In genomic region chr12:76864791-76865400, GRCh38 we compare ENCODE assay signal across 10 cellular contexts. TPM values are rescaled to one million over a fixed set of nuclear protein-coding genes. Genes with fewer than 3 reads are reported as not detected.
A peak's percentile ranks its signal among the peaks of the same experiment; 100 is the strongest.
DNase-seq lines count a peak whose midpoint lies in the region; ATAC-seq, FAIRE-seq and TF ChIP-seq lines count a peak whose summit lies in the region.
"Had no signal": no experiment of that assay in that cellular context is flagged by ENCODE, and none has a peak within 500 bp of the region (broad histone marks: within the 10 kb centered on the region; RNA-seq: fewer than 3 reads in every experiment).

No MANE protein-coding gene starts in this region.

- no peaks in the 10 kb centered on the region for H3K27me3 Mint-ChIP-seq in chondrocyte (ENCODE audit: low read depth)
- peaks cover 11% of the 10 kb centered on the region for H3K27me3 Mint-ChIP-seq in activated CD4-positive, alpha-beta T cell treated with anti-CD3 and anti-CD28 coated beads for 36 hours
- H3K27me3 Mint-ChIP-seq: dendritic cell treated with granulocyte-macrophage colony-stimulating factor and Interleukin-4, amounts not matched to agents 40 ng/mL and 50 ng/mL, for 4 days had no signal

- DNase-seq in chondrocyte (ENCODE audit: low spot score) (no peak), NCI-H1694 (lab: John Stamatoyannopoulos, UW) (no peak), NCI-H1436 treated with DMSO at 0.1 percent for 48 hours (lab: John Stamatoyannopoulos, UW) (no peak), urothelium cell line (ENCODE audit: low spot score) (no peak)
- no peak for DNase-seq in activated CD4-positive, alpha-beta T cell treated with anti-CD3 and anti-CD28 coated beads for 36 hours

- CTCF ChIA-PET in activated CD4-positive, alpha-beta T cell treated with anti-CD3 and anti-CD28 coated beads for 36 hours (lab: Charles Lee), result interaction anchor here (1.1 kb wide), 1 partner anchor 26 kb away, joined by 3 read pairs; no protein-coding TSS in a partner anchor

- H3K4me1 Mint-ChIP-seq in chondrocyte (ENCODE audit: low read depth), result peaks cover 78% of the 10 kb centered on the region
- no peaks in the 10 kb centered on the region for H3K4me1 Mint-ChIP-seq in activated CD4-positive, alpha-beta T cell treated with anti-CD3 and anti-CD28 coated beads for 36 hours
- H3K4me1 Mint-ChIP-seq: stimulated activated effector memory CD8-positive, alpha-beta T cell treated with anti-CD3 and anti-CD28 coated beads, Interleukin-12 subunit alpha, Interleukin-12 subunit beta, amount 100 ng/mL, for 72 hours had no signal

- POLR2A ChIA-PET in activated CD4-positive, alpha-beta T cell treated with anti-CD3 and anti-CD28 coated beads for 36 hours (lab: Charles Lee), result no interaction called here

- intact Hi-C loops in activated CD4-positive, alpha-beta T cell treated with anti-CD3 and anti-CD28 coated beads for 36 hours (cut with DNase I, micrococcal nuclease), result no loop called here

- H3K9me3 Mint-ChIP-seq in chondrocyte (ENCODE audit: low read depth), result no peaks in the 10 kb centered on the region
- no peaks in the 10 kb centered on the region for H3K9me3 Mint-ChIP-seq in activated CD4-positive, alpha-beta T cell treated with anti-CD3 and anti-CD28 coated beads for 36 hours (ENCODE audit: low read depth)
- H3K9me3 Mint-ChIP-seq: dendritic cell treated with granulocyte-macrophage colony-stimulating factor and Interleukin-4, amounts not matched to agents 40 ng/mL and 50 ng/mL, for 4 days; stimulated activated effector memory CD8-positive, alpha-beta T cell treated with anti-CD3 and anti-CD28 coated beads, Interleukin-12 subunit alpha, Interleukin-12 subunit beta, amount 100 ng/mL, for 72 hours had no signal

- TF ChIP-seq CTCF in chondrocyte (IDR thresholded peaks at IDR 0.05), result no peak

- peak overlapping the region; percentile 92 for H3K27ac Mint-ChIP-seq in chondrocyte (ENCODE audit: unreplicated experiment)
- no peak overlapping the region for H3K27ac Mint-ChIP-seq in activated CD4-positive, alpha-beta T cell treated with anti-CD3 and anti-CD28 coated beads for 36 hours
- H3K27ac Mint-ChIP-seq: dendritic cell treated with granulocyte-macrophage colony-stimulating factor and Interleukin-4, amounts not matched to agents 40 ng/mL and 50 ng/mL, for 4 days; stimulated activated effector memory CD8-positive, alpha-beta T cell treated with anti-CD3 and anti-CD28 coated beads, Interleukin-12 subunit alpha, Interleukin-12 subunit beta, amount 100 ng/mL, for 72 hours had no signal

- ATAC-seq in GM18861 (IDR thresholded peaks at IDR 0.05; ENCODE audit: unreplicated experiment) (peak; percentile 57), GM21619 (IDR thresholded peaks at IDR 0.05; ENCODE audit: unreplicated experiment) (peak; percentile 82), HG03135 (IDR thresholded peaks at IDR 0.05; ENCODE audit: unreplicated experiment) (peak; percentile 91)
- no peak for ATAC-seq in activated CD4-positive, alpha-beta T cell treated with anti-CD3 and anti-CD28 coated beads for 36 hours
- ATAC-seq: stimulated activated effector memory CD8-positive, alpha-beta T cell treated with anti-CD3 and anti-CD28 coated beads, Interleukin-12 subunit alpha, Interleukin-12 subunit beta, amount 100 ng/mL, for 72 hours had no signal

- FAIRE-seq in urothelium cell line (lab: Jason Lieb, UNC), result no peak

- peaks cover 26% of the 10 kb centered on the region for H3K36me3 Mint-ChIP-seq in chondrocyte (ENCODE audit: low read depth)
- H3K36me3 Mint-ChIP-seq in activated CD4-positive, alpha-beta T cell treated with anti-CD3 and anti-CD28 coated beads for 36 hours (ENCODE audit: low read depth), result no peaks in the 10 kb centered on the region
- H3K36me3 Mint-ChIP-seq: stimulated activated effector memory CD8-positive, alpha-beta T cell treated with anti-CD3 and anti-CD28 coated beads, Interleukin-12 subunit alpha, Interleukin-12 subunit beta, amount 100 ng/mL, for 72 hours had no signal

- peak overlapping the region; percentile 7 for H3K4me3 Mint-ChIP-seq in chondrocyte (ENCODE audit: unreplicated experiment)
- no peak overlapping the region for H3K4me3 Mint-ChIP-seq in activated CD4-positive, alpha-beta T cell treated with anti-CD3 and anti-CD28 coated beads for 36 hours
- H3K4me3 Mint-ChIP-seq: dendritic cell treated with granulocyte-macrophage colony-stimulating factor and Interleukin-4, amounts not matched to agents 40 ng/mL and 50 ng/mL, for 4 days; stimulated activated effector memory CD8-positive, alpha-beta T cell treated with anti-CD3 and anti-CD28 coated beads, Interleukin-12 subunit alpha, Interleukin-12 subunit beta, amount 100 ng/mL, for 72 hours had no signal

RNA-seq across cellular contexts. Expression of gene CSRP2, which starts 13.9 kb away (rescaled TPM):
- 204 to 240 TPM (median 215 TPM) in 3 replicates for total RNA-seq in chondrocyte
- 1 to 10 TPM; 1.8 to 2.0 TPM for total RNA-seq in activated CD4-positive, alpha-beta T cell treated with anti-CD3 and anti-CD28 coated beads for 36 hours

Comparison
In these comparisons a context has a peak if more than half of its experiments do, and no peak if none do; other contexts are left out.
1. RNA of gene CSRP2, which starts 13.9 kb away (total RNA-seq): 204 to 240 TPM in chondrocyte; 1.8 to 2.0 TPM in activated CD4-positive, alpha-beta T cell treated with anti-CD3 and anti-CD28 coated beads for 36 hours; every median in the first group is over 10 times any median in the second.